In the genomic region with DNA sequence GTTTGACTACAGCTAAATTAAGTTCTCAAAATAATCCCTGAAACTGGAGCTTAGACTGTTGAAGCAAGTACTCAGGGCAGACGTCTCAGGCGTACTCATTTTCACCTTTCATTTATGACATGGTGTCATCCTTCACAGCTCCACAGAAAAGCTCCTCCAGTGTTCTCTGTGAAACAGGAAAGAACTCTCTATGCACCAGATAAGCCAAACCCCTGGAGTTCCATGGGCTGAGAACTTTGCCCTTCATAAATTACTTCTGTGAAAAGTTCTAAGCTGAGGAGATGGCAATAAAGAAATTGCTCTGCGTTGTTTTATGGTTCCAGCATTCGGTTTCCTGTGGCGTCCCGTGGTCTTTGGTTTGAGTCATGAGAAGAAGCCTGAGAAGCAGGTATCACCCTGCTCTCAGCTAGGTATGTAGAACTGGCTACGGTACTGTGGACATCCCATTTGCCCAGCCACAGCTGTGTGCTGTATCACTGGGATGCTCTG, we compare ENCODE assay signal across 8 cellular contexts. TPM values are rescaled to one million over a fixed set of nuclear protein-coding genes. Genes with fewer than 3 reads are reported as not detected.
DNase-seq lines count a peak whose midpoint lies in the region; ATAC-seq lines count a peak whose summit lies in the region.

No MANE protein-coding gene starts in this region.

- H3K27ac Mint-ChIP-seq in naive B cell, result peak overlapping the region in 4 of 6 donors; percentile 42 to 96 (median 78)

- ATAC-seq in GM18520 (IDR thresholded peaks at IDR 0.05; ENCODE audit: unreplicated experiment), result peak; percentile 54
- peak; percentile 58 for ATAC-seq in HG02884 (IDR thresholded peaks at IDR 0.05; ENCODE audit: unreplicated experiment)
- peak in 1 of 2 donors; percentile 18 for ATAC-seq in naive B cell (ENCODE audit: low read depth in 2 of 2)

- no peaks in the 10 kb centered on the region for H3K9me3 Mint-ChIP-seq in naive B cell

- peak; percentile 67 for DNase-seq in activated CD8-positive, alpha-beta memory T cell treated with anti-CD3 and anti-CD28 coated beads for 24 hours
- no peak for DNase-seq in naive B cell
- DNase-seq in medulla oblongata (ENCODE audit: extremely low spot score), result no peak
- DNase-seq in pons (ENCODE audit: low spot score), result no peak
- DNase-seq in hypothalamus (lab: John Stamatoyannopoulos, UW), result no peak
- no peak for DNase-seq in ecto neural progenitor cell (ENCODE audit: low spot score)

- H3K36me3 Mint-ChIP-seq in naive B cell, result no peaks in the 10 kb centered on the region

- no peaks in the 10 kb centered on the region for H3K27me3 Mint-ChIP-seq in naive B cell

- H3K4me3 Mint-ChIP-seq in naive B cell, result peak overlapping the region; percentile 69 to 93 (median 90)

- peaks cover 9 to 32% (median 24%) of the 10 kb centered on the region in 3 donors for H3K4me1 Mint-ChIP-seq in naive B cell

RNA-seq across cellular contexts. Expression of gene RREB1, which starts 20.2 kb away (rescaled TPM):
- 1 to 10 TPM; 1.5 to 9.9 (median 5.2) TPM for polyA plus RNA-seq in naive B cell (ENCODE audit: low read depth in 6 of 6)
